ENCODE assay signal across 16 cellular contexts in genomic region chr21:32184059-32184458, GRCh38.
"Had no signal": no experiment of that assay in that cellular context is flagged by ENCODE, and none has a peak within 500 bp of the region (broad histone marks: within the 10 kb centered on the region; RNA-seq: fewer than 3 reads in every experiment).

No MANE protein-coding gene starts in this region.

- DNase-seq: activated T-cell treated with anti-CD3 and anti-CD28 coated beads, Interleukin-2, amount 50 U/mL, for 1 hour; heart left ventricle; left colon; naive B cell; occipital lobe; posterior cingulate gyrus; small intestine; stimulated activated CD4-positive, alpha-beta T cell treated with anti-CD3 and anti-CD28 coated beads, Interleukin-2, amount 100 ng/mL, for 24 hours; stimulated activated naive CD8-positive, alpha-beta T cell treated with anti-CD3 and anti-CD28 coated beads, Interleukin-15, amount 100 ng/mL, for 72 hours had no signal

- H3K27ac Mint-ChIP-seq: activated naive CD4-positive, alpha-beta T cell treated with anti-CD3 and anti-CD28 coated beads, Interleukin-2, amount 50 U/mL, for 72 hours; naive B cell; stimulated activated effector memory CD8-positive, alpha-beta T cell treated with anti-CD3 and anti-CD28 coated beads, Interleukin-12 subunit alpha, Interleukin-12 subunit beta, amount 100 ng/mL, for 72 hours; stimulated activated naive CD8-positive, alpha-beta T cell treated with anti-CD3 and anti-CD28 coated beads, Interleukin-15, amount 100 ng/mL, for 72 hours had no signal

- H3K36me3 ChIP-seq: ascending aorta, heart left ventricle, tibial nerve, WERI-Rb-1 had no signal

- H3K4me1 Mint-ChIP-seq: naive B cell; stimulated activated effector memory CD8-positive, alpha-beta T cell treated with anti-CD3 and anti-CD28 coated beads, Interleukin-12 subunit alpha, Interleukin-12 subunit beta, amount 100 ng/mL, for 72 hours; stimulated activated naive CD8-positive, alpha-beta T cell treated with anti-CD3 and anti-CD28 coated beads, Interleukin-15, amount 100 ng/mL, for 72 hours had no signal

- H3K9me3 ChIP-seq: ascending aorta, tibial nerve had no signal

- H3K4me3 ChIP-seq: ascending aorta, heart left ventricle, tibial nerve had no signal

- H3K27me3 ChIP-seq: ascending aorta, heart left ventricle, tibial nerve had no signal

- H3K36me3 Mint-ChIP-seq: activated naive CD4-positive, alpha-beta T cell treated with anti-CD3 and anti-CD28 coated beads, Interleukin-2, amount 50 U/mL, for 72 hours; naive B cell; stimulated activated effector memory CD8-positive, alpha-beta T cell treated with anti-CD3 and anti-CD28 coated beads, Interleukin-12 subunit alpha, Interleukin-12 subunit beta, amount 100 ng/mL, for 72 hours had no signal

- H3K27ac ChIP-seq: ascending aorta, epithelial cell of prostate, heart left ventricle, tibial nerve, WERI-Rb-1 had no signal

- H3K9me3 Mint-ChIP-seq: activated naive CD4-positive, alpha-beta T cell treated with anti-CD3 and anti-CD28 coated beads, Interleukin-2, amount 50 U/mL, for 72 hours; central memory CD8-positive, alpha-beta T cell; stimulated activated effector memory CD8-positive, alpha-beta T cell treated with anti-CD3 and anti-CD28 coated beads, Interleukin-12 subunit alpha, Interleukin-12 subunit beta, amount 100 ng/mL, for 72 hours; stimulated activated naive CD8-positive, alpha-beta T cell treated with anti-CD3 and anti-CD28 coated beads, Interleukin-15, amount 100 ng/mL, for 72 hours had no signal

- H3K4me3 Mint-ChIP-seq: central memory CD8-positive, alpha-beta T cell; naive B cell; stimulated activated effector memory CD8-positive, alpha-beta T cell treated with anti-CD3 and anti-CD28 coated beads, Interleukin-12 subunit alpha, Interleukin-12 subunit beta, amount 100 ng/mL, for 72 hours; stimulated activated naive CD8-positive, alpha-beta T cell treated with anti-CD3 and anti-CD28 coated beads, Interleukin-15, amount 100 ng/mL, for 72 hours had no signal

- H3K4me1 ChIP-seq: ascending aorta, tibial nerve had no signal
